In the genomic region with DNA sequence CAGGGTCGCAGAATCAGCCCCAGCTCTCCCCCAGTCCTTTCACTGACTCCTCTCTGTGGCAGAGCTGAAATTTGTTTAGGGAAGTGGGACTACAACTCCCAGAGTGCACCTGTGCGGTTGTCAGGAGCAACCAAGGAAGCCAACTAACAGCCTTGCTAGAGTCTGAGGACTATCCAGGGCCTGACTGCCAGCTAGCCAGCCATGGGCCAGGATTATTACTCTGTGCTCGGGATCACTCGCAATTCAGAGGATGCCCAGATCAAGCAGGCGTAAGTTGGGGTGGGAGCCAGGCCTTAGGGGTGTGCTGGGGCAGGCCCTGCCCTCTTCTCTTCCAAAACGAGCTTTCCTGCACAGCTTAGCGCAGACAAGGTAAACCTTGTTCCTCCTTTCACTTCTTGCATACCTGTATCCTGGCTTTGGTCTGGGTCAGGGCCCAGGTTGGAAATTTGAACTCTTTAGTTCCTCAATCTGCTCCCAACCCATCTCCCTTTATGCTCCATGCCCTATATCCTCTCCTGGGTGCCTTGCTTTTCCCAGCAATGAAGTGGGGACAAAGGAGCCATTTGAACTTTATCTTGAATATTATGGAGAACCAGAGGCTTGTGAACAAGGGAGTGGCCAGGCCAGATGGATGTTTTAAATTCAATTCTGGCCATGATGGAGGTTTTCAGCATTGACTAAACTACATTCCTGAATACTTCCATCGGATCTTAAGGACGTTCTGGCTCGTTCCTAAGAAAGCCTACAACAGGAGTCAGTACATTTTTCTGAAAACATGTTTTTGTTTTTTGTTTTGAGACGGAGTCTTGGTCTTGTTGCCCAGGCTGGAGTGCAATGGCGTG, we compare ENCODE assay signal across 9 cellular contexts. TPM values are rescaled to one million over a fixed set of nuclear protein-coding genes. Genes with fewer than 3 reads are reported as not detected.
DNase-seq lines count a peak whose midpoint lies in the region; ATAC-seq and TF ChIP-seq lines count a peak whose summit lies in the region.
"Had no signal": no experiment of that assay in that cellular context is flagged by ENCODE, and none has a peak within 500 bp of the region (broad histone marks: within the 10 kb centered on the region; RNA-seq: fewer than 3 reads in every experiment).

A gene with protein sequence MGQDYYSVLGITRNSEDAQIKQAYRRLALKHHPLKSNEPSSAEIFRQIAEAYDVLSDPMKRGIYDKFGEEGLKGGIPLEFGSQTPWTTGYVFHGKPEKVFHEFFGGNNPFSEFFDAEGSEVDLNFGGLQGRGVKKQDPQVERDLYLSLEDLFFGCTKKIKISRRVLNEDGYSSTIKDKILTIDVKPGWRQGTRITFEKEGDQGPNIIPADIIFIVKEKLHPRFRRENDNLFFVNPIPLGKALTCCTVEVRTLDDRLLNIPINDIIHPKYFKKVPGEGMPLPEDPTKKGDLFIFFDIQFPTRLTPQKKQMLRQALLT (plus strand): TSS at position 158 of the 842 bp plus-strand sequence. CDS start 44 bp downstream, at position 202.

- ATAC-seq in GM21381 (IDR thresholded peaks at IDR 0.05; ENCODE audit: unreplicated experiment), result peak; percentile 65
- ATAC-seq in stimulated activated naive CD8-positive, alpha-beta T cell treated with anti-CD3 and anti-CD28 coated beads, Interleukin-15, amount 100 ng/mL, for 72 hours, result peak; percentile 68
- no peak for ATAC-seq in GM19328 (IDR thresholded peaks at IDR 0.05; ENCODE audit: unreplicated experiment)

- DNase-seq in G401 (ENCODE audit: low spot score) (peak; percentile 54), HL-60 (ENCODE audit: low read depth in 1 of 2, low spot score in 1 of 2) (peak; percentile 18 to 50), SK-MEL-5 (ENCODE audit: low read depth, low spot score) (peak; percentile 87), germinal center (ENCODE audit: low spot score) (peak; percentile 84)
- no peak for DNase-seq in stimulated activated naive CD8-positive, alpha-beta T cell treated with anti-CD3 and anti-CD28 coated beads, Interleukin-15, amount 100 ng/mL, for 72 hours
- DNase-seq in activated CD4-positive, CD25-positive, alpha-beta regulatory T cell (lab: John Stamatoyannopoulos, UW), result no peak

- no peaks in the 10 kb centered on the region for H3K27me3 ChIP-seq in HL-60 (ENCODE audit: insufficient read depth, poor library complexity, severe bottlenecking)

- H3K9me3 Mint-ChIP-seq in stimulated activated naive CD8-positive, alpha-beta T cell treated with anti-CD3 and anti-CD28 coated beads, Interleukin-15, amount 100 ng/mL, for 72 hours, result no peaks in the 10 kb centered on the region

- peaks cover 4% of the 10 kb centered on the region for H3K27me3 Mint-ChIP-seq in stimulated activated naive CD8-positive, alpha-beta T cell treated with anti-CD3 and anti-CD28 coated beads, Interleukin-15, amount 100 ng/mL, for 72 hours

- H3K4me3 Mint-ChIP-seq in stimulated activated naive CD8-positive, alpha-beta T cell treated with anti-CD3 and anti-CD28 coated beads, Interleukin-15, amount 100 ng/mL, for 72 hours, result no peak within 1 kb of the TSS

- in situ Hi-C loops in G401 (cut with HindIII; ENCODE audit: low sequenced_read_pairs), result no loop called here
- in situ Hi-C loops in SK-MEL-5 (cut with HindIII; ENCODE audit: low pct_unique_long_range_greater_than_20kb, low sequenced_read_pairs), result no loop called here

- TF ChIP-seq CTCF in HL-60 (IDR thresholded peaks at IDR 0.05; ENCODE audit: insufficient read depth, low read length), result no peak

- no peaks in the 10 kb centered on the region for H3K4me1 Mint-ChIP-seq in stimulated activated naive CD8-positive, alpha-beta T cell treated with anti-CD3 and anti-CD28 coated beads, Interleukin-15, amount 100 ng/mL, for 72 hours

- H3K4me3 ChIP-seq in HL-60 (replicated peaks; ENCODE audit: insufficient read depth, low read length), result no peak within 1 kb of the TSS

- H3K27ac ChIP-seq in HL-60 (replicated peaks), result no peak within 1 kb of the TSS

- peak within 1 kb of the TSS in 1 of 2 donors; percentile 9 for H3K27ac Mint-ChIP-seq in stimulated activated naive CD8-positive, alpha-beta T cell treated with anti-CD3 and anti-CD28 coated beads, Interleukin-15, amount 100 ng/mL, for 72 hours

RNA-seq across cellular contexts. Expression of the gene that starts here (rescaled TPM):
- total RNA-seq in G401 (2014; rRNA removed; shearing (Covaris generic)), result 1.8 and 4.6 TPM in 2 replicates
- 0.40 TPM in 1 of 2 replicates, not detected in the other for total RNA-seq in SK-MEL-5 (2014; rRNA removed; shearing (Covaris generic))
- polyA plus RNA-seq in SK-MEL-5 (2015; cell fraction: cytosol; rRNA removed), result not detected in 2 replicates
- 0.83 TPM in 1 of 2 replicates, not detected in the other for polyA plus RNA-seq in SK-MEL-5 (2015; cell fraction: nucleus; rRNA removed)
- total RNA-seq: glomerular endothelial cell had no signal

Comparison
In these comparisons a context has a peak if more than half of its experiments do, and no peak if none do; other contexts are left out.
1. Peak in DNase-seq in SK-MEL-5; RNA of the gene not detected or under 1 TPM.
2. DNase-seq: peak in G401 (single experiment), HL-60 (2 of 2) and germinal center (single experiment); none in stimulated activated naive CD8-positive, alpha-beta T cell treated with anti-CD3 and anti-CD28 coated beads, Interleukin-15, amount 100 ng/mL, for 72 hours (0 of 2) and activated CD4-positive, CD25-positive, alpha-beta regulatory T cell (0 of 4).